In the genomic region with DNA sequence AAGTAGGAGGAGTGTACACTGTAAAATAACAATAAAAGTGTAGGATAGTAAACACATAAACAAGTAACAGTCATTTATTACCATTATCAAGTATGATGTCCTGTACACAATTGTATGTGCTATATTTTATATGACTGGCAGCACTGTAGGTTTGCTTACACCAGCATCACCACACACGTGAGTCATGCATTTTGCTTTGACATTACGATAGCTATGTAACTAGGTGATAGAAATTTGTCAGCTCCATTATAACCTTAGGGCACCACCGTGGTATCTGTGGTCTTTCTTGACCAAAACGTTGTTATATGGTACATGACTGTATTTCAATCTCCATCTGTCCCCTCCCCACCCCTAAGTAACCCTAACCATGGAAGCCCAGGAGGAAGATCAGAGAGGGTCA, we compare ENCODE assay signal across 9 cellular contexts. TPM values are rescaled to one million over a fixed set of nuclear protein-coding genes. Genes with fewer than 3 reads are reported as not detected.
A peak's percentile ranks its signal among the peaks of the same experiment; 100 is the strongest.
DNase-seq lines count a peak whose midpoint lies in the region; ATAC-seq and TF ChIP-seq lines count a peak whose summit lies in the region.
"Had no signal": no experiment of that assay in that cellular context is flagged by ENCODE, and none has a peak within 500 bp of the region (broad histone marks: within the 10 kb centered on the region; RNA-seq: fewer than 3 reads in every experiment).

No MANE protein-coding gene starts in this region.

- no peak overlapping the region for H3K18ac ChIP-seq in mesendoderm (ENCODE audit: low read length)

- no peak overlapping the region for H2BK120ac ChIP-seq in mesendoderm (ENCODE audit: low read depth, low read length)

- ATAC-seq in activated CD8-positive, alpha-beta T cell treated with anti-CD3 and anti-CD28 coated beads, Interleukin-2, amount 10 ng/mL, durations not matched to agents 7 days and 5 days, result no peak

- H3K4ac ChIP-seq in mesendoderm (ENCODE audit: low read depth, low read length), result no peak overlapping the region

- H3K4me3 ChIP-seq in hepatocyte (peak overlapping the region; percentile 65), subcutaneous abdominal adipose tissue (ENCODE audit: low read depth in 1 of 5, low read length in 5 of 5) (peak overlapping the region; percentile 74 to 95 (median 83)), mesendoderm (ENCODE audit: low read length) (no peak overlapping the region)

- no peaks in the 10 kb centered on the region for H3K9me3 Mint-ChIP-seq in activated CD4-positive, alpha-beta T cell treated with anti-CD3 and anti-CD28 coated beads, Interleukin-2, amount 10 ng/mL, durations not matched to agents 7 days and 5 days
- no peaks in the 10 kb centered on the region for H3K9me3 Mint-ChIP-seq in activated CD8-positive, alpha-beta T cell treated with anti-CD3 and anti-CD28 coated beads, Interleukin-2, amount 10 ng/mL, durations not matched to agents 7 days and 5 days (ENCODE audit: insufficient read depth)

- DNase-seq in activated CD4-positive, alpha-beta T cell treated with anti-CD3 and anti-CD28 coated beads, Interleukin-2, amount 10 ng/mL, durations not matched to agents 7 days and 5 days, result no peak
- DNase-seq in activated CD4-positive, alpha-beta T cell treated with anti-CD3 and anti-CD28 coated beads, Interleukin-2, amount 50 U/mL, for 1 hour, result no peak
- DNase-seq in activated CD8-positive, alpha-beta T cell treated with anti-CD3 and anti-CD28 coated beads, Interleukin-2, amount 10 ng/mL, durations not matched to agents 7 days and 5 days, result no peak
- DNase-seq in hepatocyte (ENCODE audit: low spot score) (no peak), mesendoderm (no peak), midbrain (lab: John Stamatoyannopoulos, UW) (no peak)
- no peak for DNase-seq in stimulated activated naive CD4-positive, alpha-beta T cell treated with Interleukin-2 at 50 U/mL for 16 hours (lab: John Stamatoyannopoulos, UW)
- DNase-seq: DMS153 had no signal

- H3K4me1 ChIP-seq in hepatocyte (ENCODE audit: insufficient read depth) (peaks cover 10% of the 10 kb centered on the region), subcutaneous abdominal adipose tissue (ENCODE audit: control insufficient read depth in 5 of 5, insufficient read depth in 5 of 5, low read length in 5 of 5) (peaks cover 7 to 29% (median 24%) of the 10 kb centered on the region in 5 donors), mesendoderm (ENCODE audit: control insufficient read depth, low read depth, low read length) (peaks cover 5% of the 10 kb centered on the region)

- H3K79me2 ChIP-seq in hepatocyte (peaks cover 13% of the 10 kb centered on the region), mesendoderm (ENCODE audit: control insufficient read depth, insufficient read depth, low read length) (no peaks in the 10 kb centered on the region)

- no peak overlapping the region for H2BK15ac ChIP-seq in mesendoderm (replicated peaks; ENCODE audit: low read depth)

- H3K27me3 ChIP-seq in hepatocyte, result peaks cover under 1% of the 10 kb centered on the region
- peaks cover 0 to 6% (median 0%) of the 10 kb centered on the region in 5 donors for H3K27me3 ChIP-seq in subcutaneous abdominal adipose tissue (ENCODE audit: control insufficient read depth in 5 of 5, insufficient read depth in 4 of 5, low read length in 5 of 5)
- no peaks in the 10 kb centered on the region for H3K27me3 ChIP-seq in mesendoderm (ENCODE audit: insufficient read depth, low read length, poor library complexity)

- H3K79me1 ChIP-seq in mesendoderm (ENCODE audit: low read length), result no peaks in the 10 kb centered on the region

- H3K4me1 Mint-ChIP-seq in activated CD4-positive, alpha-beta T cell treated with anti-CD3 and anti-CD28 coated beads, Interleukin-2, amount 10 ng/mL, durations not matched to agents 7 days and 5 days, result peaks cover 22% of the 10 kb centered on the region
- peaks cover 16% of the 10 kb centered on the region for H3K4me1 Mint-ChIP-seq in activated CD8-positive, alpha-beta T cell treated with anti-CD3 and anti-CD28 coated beads, Interleukin-2, amount 10 ng/mL, durations not matched to agents 7 days and 5 days (ENCODE audit: low read depth)

- no peak overlapping the region for H2AK5ac ChIP-seq in mesendoderm (ENCODE audit: low read length)

- peaks cover 2% of the 10 kb centered on the region for H3K27me3 Mint-ChIP-seq in activated CD4-positive, alpha-beta T cell treated with anti-CD3 and anti-CD28 coated beads, Interleukin-2, amount 10 ng/mL, durations not matched to agents 7 days and 5 days
- H3K27me3 Mint-ChIP-seq in activated CD8-positive, alpha-beta T cell treated with anti-CD3 and anti-CD28 coated beads, Interleukin-2, amount 10 ng/mL, durations not matched to agents 7 days and 5 days (ENCODE audit: low read depth), result peaks cover 5% of the 10 kb centered on the region

- peak overlapping the region; percentile 79 for H3K27ac Mint-ChIP-seq in activated CD4-positive, alpha-beta T cell treated with anti-CD3 and anti-CD28 coated beads, Interleukin-2, amount 10 ng/mL, durations not matched to agents 7 days and 5 days
- peak overlapping the region; percentile 82 for H3K27ac Mint-ChIP-seq in activated CD8-positive, alpha-beta T cell treated with anti-CD3 and anti-CD28 coated beads, Interleukin-2, amount 10 ng/mL, durations not matched to agents 7 days and 5 days

- no peak for TF ChIP-seq CTCF in hepatocyte (IDR thresholded peaks at IDR 0.05; ENCODE audit: poor library complexity)

- H2AFZ ChIP-seq in hepatocyte, result peak overlapping the region; percentile 73

- H3K36me3 ChIP-seq in hepatocyte (replicated peaks; ENCODE audit: insufficient read depth, low read depth), result no peaks in the 10 kb centered on the region
- peaks cover 0 to 14% (median 8%) of the 10 kb centered on the region in 5 donors for H3K36me3 ChIP-seq in subcutaneous abdominal adipose tissue (ENCODE audit: control insufficient read depth in 5 of 5, insufficient read depth in 5 of 5, low read length in 5 of 5)
- no peaks in the 10 kb centered on the region for H3K36me3 ChIP-seq in mesendoderm (ENCODE audit: control insufficient read depth, insufficient read depth, low read length)

- CTCF ChIA-PET in activated CD4-positive, alpha-beta T cell treated with anti-CD3 and anti-CD28 coated beads, Interleukin-2, amount 10 ng/mL, durations not matched to agents 7 days and 5 days (lab: Charles Lee), result interaction anchor here (0.9 to 1.0 kb wide), 2 partner anchors 11 to 24 kb away, joined by 3 read pairs; no protein-coding TSS in a partner anchor
- CTCF ChIA-PET in activated CD8-positive, alpha-beta T cell treated with anti-CD3 and anti-CD28 coated beads, Interleukin-2, amount 10 ng/mL, durations not matched to agents 7 days and 5 days (lab: Charles Lee), result interaction anchor here (0.5 to 1.4 kb wide), 3 partner anchors 24 to 68 kb away, joined by 3 to 8 read pairs (median 5); no protein-coding TSS in a partner anchor

- no peaks in the 10 kb centered on the region for H4K20me1 ChIP-seq in hepatocyte (ENCODE audit: insufficient read depth, poor library complexity, severe bottlenecking)

- H3K36me3 Mint-ChIP-seq in activated CD4-positive, alpha-beta T cell treated with anti-CD3 and anti-CD28 coated beads, Interleukin-2, amount 10 ng/mL, durations not matched to agents 7 days and 5 days (ENCODE audit: low read depth), result no peaks in the 10 kb centered on the region
- no peaks in the 10 kb centered on the region for H3K36me3 Mint-ChIP-seq in activated CD8-positive, alpha-beta T cell treated with anti-CD3 and anti-CD28 coated beads, Interleukin-2, amount 10 ng/mL, durations not matched to agents 7 days and 5 days (ENCODE audit: low read depth)

- 73% methylated on average over 4 of the region's 4 CpGs for WGBS in hepatocyte (ENCODE audit: low lambda C conversion rate, missing lambda C conversion rate)
- WGBS in mesendoderm (ENCODE audit: extremely low coverage, insufficient coverage, low lambda C conversion rate), result no CpG with 5 or more reads among the region's 4 CpGs

- POLR2A ChIA-PET in activated CD4-positive, alpha-beta T cell treated with anti-CD3 and anti-CD28 coated beads, Interleukin-2, amount 10 ng/mL, durations not matched to agents 7 days and 5 days (lab: Charles Lee), result no interaction called here
- POLR2A ChIA-PET in activated CD8-positive, alpha-beta T cell treated with anti-CD3 and anti-CD28 coated beads, Interleukin-2, amount 10 ng/mL, durations not matched to agents 7 days and 5 days (lab: Charles Lee), result no interaction called here

- H3K9ac ChIP-seq in subcutaneous abdominal adipose tissue (ENCODE audit: low read length in 5 of 5) (peak overlapping the region in 4 of 5 donors; percentile 56 to 88 (median 81)), mesendoderm (ENCODE audit: low read length) (no peak overlapping the region)

- H4K8ac ChIP-seq in mesendoderm (ENCODE audit: low read depth, low read length), result no peak overlapping the region

- H3K56ac ChIP-seq in mesendoderm (ENCODE audit: low read length), result no peak overlapping the region

- H3K9me3 ChIP-seq in hepatocyte (ENCODE audit: low read depth), result no peaks in the 10 kb centered on the region
- no peaks in the 10 kb centered on the region for H3K9me3 ChIP-seq in subcutaneous abdominal adipose tissue (ENCODE audit: control insufficient read depth in 5 of 5, low read length in 5 of 5)

- peak overlapping the region; percentile 90 for H3K4me2 ChIP-seq in hepatocyte
- no peak overlapping the region for H3K4me2 ChIP-seq in mesendoderm (ENCODE audit: low read length)

- H3K9me2 ChIP-seq in hepatocyte (replicated peaks; ENCODE audit: insufficient read depth), result no peaks in the 10 kb centered on the region

- H3K23ac ChIP-seq in mesendoderm (ENCODE audit: low read length), result no peak overlapping the region

- H3K27ac ChIP-seq in hepatocyte, result peak overlapping the region; percentile 64
- peak overlapping the region; percentile 67 for H3K27ac ChIP-seq in subcutaneous abdominal adipose tissue (ENCODE audit: low read depth, low read length)
- no peak overlapping the region for H3K27ac ChIP-seq in mesendoderm (ENCODE audit: low read depth, low read length)

- H2BK5ac ChIP-seq in mesendoderm (ENCODE audit: low read length), result no peak overlapping the region

- no peak overlapping the region for H4K5ac ChIP-seq in mesendoderm (ENCODE audit: low read length)

- H3K4me3 Mint-ChIP-seq in activated CD4-positive, alpha-beta T cell treated with anti-CD3 and anti-CD28 coated beads, Interleukin-2, amount 10 ng/mL, durations not matched to agents 7 days and 5 days, result peak overlapping the region; percentile 80
- peak overlapping the region; percentile 84 for H3K4me3 Mint-ChIP-seq in activated CD8-positive, alpha-beta T cell treated with anti-CD3 and anti-CD28 coated beads, Interleukin-2, amount 10 ng/mL, durations not matched to agents 7 days and 5 days

RNA-seq across cellular contexts. Expression of a gene that starts 1.1 kb away (rescaled TPM):
- 10 to 100 TPM in 1 of 2 experiments, 1 to 10 TPM in 1; 7.9 to 10.2 TPM for total RNA-seq in activated CD4-positive, alpha-beta T cell treated with anti-CD3 and anti-CD28 coated beads, Interleukin-2, amount 10 ng/mL, durations not matched to agents 7 days and 5 days
- 1 to 10 TPM; 8.0 to 8.6 TPM for total RNA-seq in activated CD8-positive, alpha-beta T cell treated with anti-CD3 and anti-CD28 coated beads, Interleukin-2, amount 10 ng/mL, durations not matched to agents 7 days and 5 days
- 11.9 and 15.5 TPM in 2 replicates for total RNA-seq in hepatocyte
- 19.3 and 21.5 TPM in 2 replicates for polyA plus RNA-seq in hepatocyte
- polyA plus RNA-seq in mesendoderm (2013, experiment 1 of 2), result 6.0 TPM
- polyA plus RNA-seq in mesendoderm (2013, experiment 2 of 2), result 6.0 TPM

RNA-seq across cellular contexts. Expression of a gene that starts 37.0 kb away (rescaled TPM):
- 100 to 1,000 TPM; 582 to 702 TPM for total RNA-seq in activated CD4-positive, alpha-beta T cell treated with anti-CD3 and anti-CD28 coated beads, Interleukin-2, amount 10 ng/mL, durations not matched to agents 7 days and 5 days
- total RNA-seq in activated CD8-positive, alpha-beta T cell treated with anti-CD3 and anti-CD28 coated beads, Interleukin-2, amount 10 ng/mL, durations not matched to agents 7 days and 5 days, result 100 to 1,000 TPM; 481 to 482 TPM
- total RNA-seq in hepatocyte, result 52.4 and 56.1 TPM in 2 replicates
- 55.9 and 70.8 TPM in 2 replicates for polyA plus RNA-seq in hepatocyte
- polyA plus RNA-seq in mesendoderm (2013, experiment 1 of 2), result 5.8 TPM
- polyA plus RNA-seq in mesendoderm (2013, experiment 2 of 2), result 5.7 TPM

RNA-seq across cellular contexts. Expression of a gene that starts 51.0 kb away (rescaled TPM):
- 1 to 10 TPM; 1.1 to 1.2 TPM for total RNA-seq in activated CD4-positive, alpha-beta T cell treated with anti-CD3 and anti-CD28 coated beads, Interleukin-2, amount 10 ng/mL, durations not matched to agents 7 days and 5 days
- under 1 TPM; 0.68 to 0.76 TPM for total RNA-seq in activated CD8-positive, alpha-beta T cell treated with anti-CD3 and anti-CD28 coated beads, Interleukin-2, amount 10 ng/mL, durations not matched to agents 7 days and 5 days
- total RNA-seq in hepatocyte, result 3.1 and 3.8 TPM in 2 replicates
- 3.3 TPM in 2 replicates for polyA plus RNA-seq in hepatocyte
- polyA plus RNA-seq in mesendoderm (2013, experiment 1 of 2), result 0.59 TPM
- 0.64 TPM for polyA plus RNA-seq in mesendoderm (2013, experiment 2 of 2)
